3 cellular contexts compared by ENCODE assay signal in the genomic region with DNA sequence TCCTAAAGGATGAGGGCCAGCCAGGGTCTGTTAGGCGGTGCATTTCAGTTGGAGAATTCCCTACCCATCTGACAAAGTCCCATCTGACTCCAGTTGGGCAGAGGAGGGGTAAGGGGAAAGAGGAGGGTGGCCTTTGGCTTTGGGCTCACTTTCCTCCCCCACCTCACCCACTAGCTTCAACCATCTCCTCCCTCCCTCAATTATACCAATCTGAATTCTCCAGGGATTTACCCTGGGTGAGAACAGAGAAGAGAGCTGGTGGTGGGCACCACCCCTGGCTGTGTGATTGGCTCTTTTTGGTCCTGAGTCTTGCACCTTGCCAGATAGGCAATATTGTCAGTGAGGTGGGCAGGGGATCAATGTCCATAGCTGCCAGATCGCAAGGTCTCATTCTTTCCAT.
TF ChIP-seq lines count a peak whose summit lies in the region.

No MANE protein-coding gene starts in this region.

TF ChIP-seq in SK-N-SH, 30 proteins besides CTCF, POLR2A, EP300 and RAD21:
- TF ChIP-seq REST (IDR thresholded peaks at IDR 0.05; ENCODE audit: low read depth, low read length), result no peak
- no peak for TF ChIP-seq SIN3A (IDR thresholded peaks at IDR 0.05; ENCODE audit: borderline replicate concordance, low read depth, low read length)
- TF ChIP-seq MEF2A (IDR thresholded peaks at IDR 0.05; ENCODE audit: borderline replicate concordance, low read depth), result no peak
- no peak for TF ChIP-seq USF1 (IDR thresholded peaks at IDR 0.05; ENCODE audit: borderline replicate concordance, low read depth)
- TF ChIP-seq, protein P1, sequence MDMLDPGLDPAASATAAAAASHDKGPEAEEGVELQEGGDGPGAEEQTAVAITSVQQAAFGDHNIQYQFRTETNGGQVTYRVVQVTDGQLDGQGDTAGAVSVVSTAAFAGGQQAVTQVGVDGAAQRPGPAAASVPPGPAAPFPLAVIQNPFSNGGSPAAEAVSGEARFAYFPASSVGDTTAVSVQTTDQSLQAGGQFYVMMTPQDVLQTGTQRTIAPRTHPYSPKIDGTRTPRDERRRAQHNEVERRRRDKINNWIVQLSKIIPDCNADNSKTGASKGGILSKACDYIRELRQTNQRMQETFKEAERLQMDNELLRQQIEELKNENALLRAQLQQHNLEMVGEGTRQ (IDR thresholded peaks at IDR 0.05; ENCODE audit: borderline replicate concordance, low read depth, low read length), result no peak
- no peak for TF ChIP-seq YY1 (IDR thresholded peaks at IDR 0.05; ENCODE audit: low read depth)
- TF ChIP-seq NRF1 (IDR thresholded peaks at IDR 0.05; ENCODE audit: low read depth, low read length), result no peak
- no peak for TF ChIP-seq PBX3 (IDR thresholded peaks at IDR 0.05)
- TF ChIP-seq FOXJ3 (CRISPR knock-in tag; IDR thresholded peaks at IDR 0.05), result no peak
- TF ChIP-seq TAF1 (IDR thresholded peaks at IDR 0.05; ENCODE audit: borderline replicate concordance, low read depth, low read length), result no peak
- TF ChIP-seq EZH2phosphoT487 (IDR thresholded peaks at IDR 0.05; ENCODE audit: borderline replicate concordance, low read depth), result no peak

TF ChIP-seq in SK-N-SH treated with all-trans-retinoic acid at 6 μM for 48 hours, 23 proteins besides CTCF, POLR2A, EP300 and RAD21 (continues in another document):
- TF ChIP-seq, protein P2, sequence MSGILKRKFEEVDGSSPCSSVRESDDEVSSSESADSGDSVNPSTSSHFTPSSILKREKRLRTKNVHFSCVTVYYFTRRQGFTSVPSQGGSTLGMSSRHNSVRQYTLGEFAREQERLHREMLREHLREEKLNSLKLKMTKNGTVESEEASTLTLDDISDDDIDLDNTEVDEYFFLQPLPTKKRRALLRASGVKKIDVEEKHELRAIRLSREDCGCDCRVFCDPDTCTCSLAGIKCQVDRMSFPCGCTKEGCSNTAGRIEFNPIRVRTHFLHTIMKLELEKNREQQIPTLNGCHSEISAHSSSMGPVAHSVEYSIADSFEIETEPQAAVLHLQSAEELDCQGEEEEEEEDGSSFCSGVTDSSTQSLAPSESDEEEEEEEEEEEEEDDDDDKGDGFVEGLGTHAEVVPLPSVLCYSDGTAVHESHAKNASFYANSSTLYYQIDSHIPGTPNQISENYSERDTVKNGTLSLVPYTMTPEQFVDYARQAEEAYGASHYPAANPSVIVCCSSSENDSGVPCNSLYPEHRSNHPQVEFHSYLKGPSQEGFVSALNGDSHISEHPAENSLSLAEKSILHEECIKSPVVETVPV (CRISPR knock-in tag; IDR thresholded peaks at IDR 0.05), result no peak
- TF ChIP-seq SNAI2 (CRISPR knock-in tag; IDR thresholded peaks at IDR 0.05) (no peak), CSDC2 (CRISPR knock-in tag; IDR thresholded peaks at IDR 0.05) (no peak), ZC3H10 (CRISPR knock-in tag; IDR thresholded peaks at IDR 0.05) (no peak), PPARA (CRISPR knock-in tag; IDR thresholded peaks at IDR 0.05; ENCODE audit: borderline replicate concordance) (no peak), TCF4 (CRISPR knock-in tag; IDR thresholded peaks at IDR 0.05; ENCODE audit: borderline replicate concordance) (no peak), PATZ1 (CRISPR knock-in tag; IDR thresholded peaks at IDR 0.05; ENCODE audit: borderline replicate concordance) (no peak), ESRRG (CRISPR knock-in tag; IDR thresholded peaks at IDR 0.05) (no peak), ZNF8 (CRISPR knock-in tag; IDR thresholded peaks at IDR 0.05) (no peak), RARB (CRISPR knock-in tag; IDR thresholded peaks at IDR 0.05) (no peak), ZNF565 (CRISPR knock-in tag; conservative IDR thresholded peaks at IDR 0.05; ENCODE audit: low read depth) (no peak), GLIS3 (CRISPR knock-in tag; IDR thresholded peaks at IDR 0.05) (no peak)
- TF ChIP-seq, protein P3, sequence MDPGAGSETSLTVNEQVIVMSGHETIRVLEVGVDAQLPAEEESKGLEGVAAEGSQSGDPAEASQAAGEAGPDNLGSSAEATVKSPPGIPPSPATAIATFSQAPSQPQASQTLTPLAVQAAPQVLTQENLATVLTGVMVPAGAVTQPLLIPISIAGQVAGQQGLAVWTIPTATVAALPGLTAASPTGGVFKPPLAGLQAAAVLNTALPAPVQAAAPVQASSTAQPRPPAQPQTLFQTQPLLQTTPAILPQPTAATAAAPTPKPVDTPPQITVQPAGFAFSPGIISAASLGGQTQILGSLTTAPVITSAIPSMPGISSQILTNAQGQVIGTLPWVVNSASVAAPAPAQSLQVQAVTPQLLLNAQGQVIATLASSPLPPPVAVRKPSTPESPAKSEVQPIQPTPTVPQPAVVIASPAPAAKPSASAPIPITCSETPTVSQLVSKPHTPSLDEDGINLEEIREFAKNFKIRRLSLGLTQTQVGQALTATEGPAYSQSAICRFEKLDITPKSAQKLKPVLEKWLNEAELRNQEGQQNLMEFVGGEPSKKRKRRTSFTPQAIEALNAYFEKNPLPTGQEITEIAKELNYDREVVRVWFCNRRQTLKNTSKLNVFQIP (CRISPR knock-in tag; IDR thresholded peaks at IDR 0.05; ENCODE audit: borderline replicate concordance, low read depth), result no peak
- TF ChIP-seq, protein P4, sequence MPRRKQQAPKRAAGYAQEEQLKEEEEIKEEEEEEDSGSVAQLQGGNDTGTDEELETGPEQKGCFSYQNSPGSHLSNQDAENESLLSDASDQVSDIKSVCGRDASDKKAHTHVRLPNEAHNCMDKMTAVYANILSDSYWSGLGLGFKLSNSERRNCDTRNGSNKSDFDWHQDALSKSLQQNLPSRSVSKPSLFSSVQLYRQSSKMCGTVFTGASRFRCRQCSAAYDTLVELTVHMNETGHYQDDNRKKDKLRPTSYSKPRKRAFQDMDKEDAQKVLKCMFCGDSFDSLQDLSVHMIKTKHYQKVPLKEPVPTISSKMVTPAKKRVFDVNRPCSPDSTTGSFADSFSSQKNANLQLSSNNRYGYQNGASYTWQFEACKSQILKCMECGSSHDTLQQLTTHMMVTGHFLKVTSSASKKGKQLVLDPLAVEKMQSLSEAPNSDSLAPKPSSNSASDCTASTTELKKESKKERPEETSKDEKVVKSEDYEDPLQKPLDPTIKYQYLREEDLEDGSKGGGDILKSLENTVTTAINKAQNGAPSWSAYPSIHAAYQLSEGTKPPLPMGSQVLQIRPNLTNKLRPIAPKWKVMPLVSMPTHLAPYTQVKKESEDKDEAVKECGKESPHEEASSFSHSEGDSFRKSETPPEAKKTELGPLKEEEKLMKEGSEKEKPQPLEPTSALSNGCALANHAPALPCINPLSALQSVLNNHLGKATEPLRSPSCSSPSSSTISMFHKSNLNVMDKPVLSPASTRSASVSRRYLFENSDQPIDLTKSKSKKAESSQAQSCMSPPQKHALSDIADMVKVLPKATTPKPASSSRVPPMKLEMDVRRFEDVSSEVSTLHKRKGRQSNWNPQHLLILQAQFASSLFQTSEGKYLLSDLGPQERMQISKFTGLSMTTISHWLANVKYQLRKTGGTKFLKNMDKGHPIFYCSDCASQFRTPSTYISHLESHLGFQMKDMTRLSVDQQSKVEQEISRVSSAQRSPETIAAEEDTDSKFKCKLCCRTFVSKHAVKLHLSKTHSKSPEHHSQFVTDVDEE (CRISPR knock-in tag; IDR thresholded peaks at IDR 0.05), result no peak

TF ChIP-seq in IMR-90, 13 proteins besides CTCF, POLR2A, EP300 and RAD21:
- no peak for TF ChIP-seq FOS (IDR thresholded peaks at IDR 0.05; ENCODE audit: low read depth, low read length)
- TF ChIP-seq RCOR1 (IDR thresholded peaks at IDR 0.05; ENCODE audit: insufficient replicate concordance, low read length), result no peak
- no peak for TF ChIP-seq MXI1 (IDR thresholded peaks at IDR 0.05; ENCODE audit: borderline replicate concordance, low read depth, low read length)
